ENCODE assay signal across 30 cellular contexts in the genomic region with DNA sequence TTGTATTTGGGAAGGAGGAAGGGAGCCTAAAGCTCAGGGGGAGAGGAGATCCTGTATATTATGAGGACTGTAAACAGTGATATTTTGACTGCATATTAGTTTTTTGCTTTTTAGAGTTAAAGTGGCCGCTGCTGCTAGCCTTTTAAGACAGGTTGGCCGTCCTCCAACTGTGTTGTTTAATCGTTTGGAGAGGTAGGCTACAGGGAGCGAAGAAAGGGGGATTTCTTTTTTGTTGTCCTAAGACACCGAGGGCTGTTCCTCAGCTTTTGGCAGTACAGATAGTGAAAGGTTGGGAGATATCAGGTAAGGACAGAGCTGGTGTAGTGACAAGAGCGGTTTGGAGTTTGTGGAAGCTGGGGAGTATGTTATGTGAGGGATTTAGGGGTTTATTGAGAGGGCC. TPM values are rescaled to one million over a fixed set of nuclear protein-coding genes. Genes with fewer than 3 reads are reported as not detected.
DNase-seq lines count a peak whose midpoint lies in the region; ATAC-seq and TF ChIP-seq lines count a peak whose summit lies in the region.
"Had no signal": no experiment of that assay in that cellular context is flagged by ENCODE, and none has a peak within 500 bp of the region (broad histone marks: within the 10 kb centered on the region; RNA-seq: fewer than 3 reads in every experiment).

No MANE protein-coding gene starts in this region.

- DNase-seq in activated CD8-positive, alpha-beta T cell treated with anti-CD3 and anti-CD28 coated beads, Interleukin-2, amount 10 ng/mL, durations not matched to agents 7 days and 5 days, result peak; percentile 8
- DNase-seq in activated CD8-positive, alpha-beta T cell treated with anti-CD3 and anti-CD28 coated beads for 36 hours, result no peak
- DNase-seq in astrocyte of the hippocampus (ENCODE audit: low read depth, low spot score), result peak; percentile 41
- no peak for DNase-seq in hepatocyte (ENCODE audit: low spot score)
- no peak for DNase-seq in activated T-cell treated with anti-CD3 and anti-CD28 coated beads for 4 hours
- no peak for DNase-seq in A172 (ENCODE audit: low spot score)
- DNase-seq: AML-193; CD4-positive, alpha-beta T cell; COR-L47; DMS53; EL; GDM1; HCEC 1CT; Kasumi-1; NCI-H1105 treated with DMSO at 0.1 percent for 48 hours; NCI-H146; NCI-H2029; NCI-H2171; NCI-H345; NCI-H510A treated with DMSO at 0.1 percent for 48 hours; NCI-H748 treated with DMSO at 0.1 percent for 48 hours; NK-92 treated with Interleukin-12 subunit alpha and Interleukin-12 subunit beta, amount 100 ng/mL, for 24 hours; PC-3; SJCRH30; T-helper 1 cell had no signal

- no peak overlapping the region for H2AFZ ChIP-seq in hepatocyte

- peaks cover 2% of the 10 kb centered on the region for H3K27me3 Mint-ChIP-seq in activated CD8-positive, alpha-beta T cell treated with anti-CD3 and anti-CD28 coated beads, Interleukin-2, amount 10 ng/mL, durations not matched to agents 7 days and 5 days (ENCODE audit: low read depth)
- H3K27me3 Mint-ChIP-seq in activated CD8-positive, alpha-beta T cell treated with anti-CD3 and anti-CD28 coated beads for 36 hours, result no peaks in the 10 kb centered on the region
- H3K27me3 Mint-ChIP-seq: CD4-positive, alpha-beta T cell had no signal

- intact Hi-C loops in activated CD8-positive, alpha-beta T cell treated with anti-CD3 and anti-CD28 coated beads for 36 hours (cut with micrococcal nuclease), result no loop called here

- no peaks in the 10 kb centered on the region for H3K9me2 ChIP-seq in hepatocyte (replicated peaks; ENCODE audit: insufficient read depth)

- H3K36me3 ChIP-seq in hepatocyte (replicated peaks; ENCODE audit: insufficient read depth, low read depth), result no peaks in the 10 kb centered on the region
- H3K36me3 ChIP-seq: BLaER1 treated with 17β-estradiol and CSF1 and Interleukin-3, amounts not matched to agents 10 nM and 100 nM; SJCRH30 had no signal

- no peak overlapping the region for H3K4me3 ChIP-seq in hepatocyte
- H3K4me3 ChIP-seq: A549; BLaER1 treated with 17β-estradiol and CSF1 and Interleukin-3, amounts not matched to agents 10 nM and 100 nM; GM12878; SJCRH30 had no signal

- no peaks in the 10 kb centered on the region for H3K79me2 ChIP-seq in hepatocyte

- no peaks in the 10 kb centered on the region for H3K4me1 Mint-ChIP-seq in activated CD8-positive, alpha-beta T cell treated with anti-CD3 and anti-CD28 coated beads, Interleukin-2, amount 10 ng/mL, durations not matched to agents 7 days and 5 days (ENCODE audit: low read depth)
- no peaks in the 10 kb centered on the region for H3K4me1 Mint-ChIP-seq in activated CD8-positive, alpha-beta T cell treated with anti-CD3 and anti-CD28 coated beads for 36 hours (ENCODE audit: low read depth)

- CTCF ChIA-PET in activated CD8-positive, alpha-beta T cell treated with anti-CD3 and anti-CD28 coated beads, Interleukin-2, amount 10 ng/mL, durations not matched to agents 7 days and 5 days (lab: Charles Lee), result no interaction called here
- CTCF ChIA-PET in activated CD8-positive, alpha-beta T cell treated with anti-CD3 and anti-CD28 coated beads for 36 hours (lab: Charles Lee), result no interaction called here

- no peaks in the 10 kb centered on the region for H4K20me1 ChIP-seq in hepatocyte (ENCODE audit: insufficient read depth, poor library complexity, severe bottlenecking)
- H4K20me1 ChIP-seq: BLaER1 treated with 17β-estradiol and CSF1 and Interleukin-3, amounts not matched to agents 10 nM and 100 nM had no signal

- no peak overlapping the region for H3K27ac ChIP-seq in hepatocyte
- H3K27ac ChIP-seq: A549; BLaER1 treated with 17β-estradiol and CSF1 and Interleukin-3, amounts not matched to agents 10 nM and 100 nM; SJCRH30 had no signal

- no peak for TF ChIP-seq CTCF in activated CD8-positive, alpha-beta T cell treated with anti-CD3 and anti-CD28 coated beads for 36 hours (IDR thresholded peaks at IDR 0.05)
- no peak for TF ChIP-seq CTCF in hepatocyte (IDR thresholded peaks at IDR 0.05; ENCODE audit: poor library complexity)

- H3K27me3 ChIP-seq in hepatocyte, result peaks cover 3% of the 10 kb centered on the region
- H3K27me3 ChIP-seq: BLaER1 treated with 17β-estradiol and CSF1 and Interleukin-3, amounts not matched to agents 10 nM and 100 nM; SJCRH30 had no signal

- no peaks in the 10 kb centered on the region for H3K4me1 ChIP-seq in hepatocyte (ENCODE audit: insufficient read depth)
- H3K4me1 ChIP-seq: A549; BLaER1 treated with 17β-estradiol and CSF1 and Interleukin-3, amounts not matched to agents 10 nM and 100 nM; SJCRH30 had no signal

- WGBS in hepatocyte (ENCODE audit: low lambda C conversion rate, missing lambda C conversion rate), result 47% methylated on average over 6 of the region's 6 CpGs

- peak overlapping the region; percentile 3 for H3K4me2 ChIP-seq in hepatocyte
- H3K4me2 ChIP-seq: A549; BLaER1 treated with 17β-estradiol and CSF1 and Interleukin-3, amounts not matched to agents 10 nM and 100 nM had no signal

- H3K9me3 ChIP-seq in hepatocyte (ENCODE audit: low read depth), result no peaks in the 10 kb centered on the region
- H3K9me3 ChIP-seq: A549 had no signal

- H3K4me3 Mint-ChIP-seq in activated CD8-positive, alpha-beta T cell treated with anti-CD3 and anti-CD28 coated beads, Interleukin-2, amount 10 ng/mL, durations not matched to agents 7 days and 5 days, result no peak overlapping the region
- H3K4me3 Mint-ChIP-seq in activated CD8-positive, alpha-beta T cell treated with anti-CD3 and anti-CD28 coated beads for 36 hours, result no peak overlapping the region
- H3K4me3 Mint-ChIP-seq: CD4-positive, alpha-beta T cell had no signal

- POLR2A ChIA-PET in activated CD8-positive, alpha-beta T cell treated with anti-CD3 and anti-CD28 coated beads, Interleukin-2, amount 10 ng/mL, durations not matched to agents 7 days and 5 days (lab: Charles Lee), result no interaction called here
- POLR2A ChIA-PET in activated CD8-positive, alpha-beta T cell treated with anti-CD3 and anti-CD28 coated beads for 36 hours (lab: Charles Lee), result no interaction called here

- no peak overlapping the region for H3K27ac Mint-ChIP-seq in activated CD8-positive, alpha-beta T cell treated with anti-CD3 and anti-CD28 coated beads, Interleukin-2, amount 10 ng/mL, durations not matched to agents 7 days and 5 days
- H3K27ac Mint-ChIP-seq in activated CD8-positive, alpha-beta T cell treated with anti-CD3 and anti-CD28 coated beads for 36 hours, result no peak overlapping the region
- H3K27ac Mint-ChIP-seq: CD4-positive, alpha-beta T cell had no signal

- H3K9me3 Mint-ChIP-seq in activated CD8-positive, alpha-beta T cell treated with anti-CD3 and anti-CD28 coated beads, Interleukin-2, amount 10 ng/mL, durations not matched to agents 7 days and 5 days (ENCODE audit: insufficient read depth), result no peaks in the 10 kb centered on the region
- H3K9me3 Mint-ChIP-seq in activated CD8-positive, alpha-beta T cell treated with anti-CD3 and anti-CD28 coated beads for 36 hours, result no peaks in the 10 kb centered on the region
- H3K9me3 Mint-ChIP-seq: CD4-positive, alpha-beta T cell had no signal

- no peak for ATAC-seq in activated CD8-positive, alpha-beta T cell treated with anti-CD3 and anti-CD28 coated beads, Interleukin-2, amount 10 ng/mL, durations not matched to agents 7 days and 5 days
- ATAC-seq in activated CD8-positive, alpha-beta T cell treated with anti-CD3 and anti-CD28 coated beads for 36 hours, result no peak
- ATAC-seq in HG03565 (IDR thresholded peaks at IDR 0.05; ENCODE audit: unreplicated experiment) (no peak), GM21381 (IDR thresholded peaks at IDR 0.05; ENCODE audit: unreplicated experiment) (no peak)
- ATAC-seq: A549, GM12878, PC-3 had no signal

- H3K36me3 Mint-ChIP-seq in activated CD8-positive, alpha-beta T cell treated with anti-CD3 and anti-CD28 coated beads, Interleukin-2, amount 10 ng/mL, durations not matched to agents 7 days and 5 days (ENCODE audit: low read depth), result no peaks in the 10 kb centered on the region
- H3K36me3 Mint-ChIP-seq in activated CD8-positive, alpha-beta T cell treated with anti-CD3 and anti-CD28 coated beads for 36 hours (ENCODE audit: low read depth), result no peaks in the 10 kb centered on the region

RNA-seq across cellular contexts. Expression of a gene that starts 38.2 kb away (rescaled TPM):
- 10 to 100 TPM; 58.5 to 61.2 TPM for total RNA-seq in activated CD8-positive, alpha-beta T cell treated with anti-CD3 and anti-CD28 coated beads, Interleukin-2, amount 10 ng/mL, durations not matched to agents 7 days and 5 days
- total RNA-seq in activated CD8-positive, alpha-beta T cell treated with anti-CD3 and anti-CD28 coated beads for 36 hours, result 10 to 100 TPM; 56.1 to 57.9 TPM
- 176 and 188 TPM in 2 replicates for total RNA-seq in hepatocyte
- polyA plus RNA-seq in hepatocyte, result 212 and 222 TPM in 2 replicates
- 143 and 201 TPM in 2 replicates for total RNA-seq in A172 (2014; rRNA removed; shearing (Covaris generic))

Comparison
In these comparisons a context has a peak if more than half of its experiments do, and no peak if none do; other contexts are left out.
1. DNase-seq: peak in activated CD8-positive, alpha-beta T cell treated with anti-CD3 and anti-CD28 coated beads, Interleukin-2, amount 10 ng/mL, durations not matched to agents 7 days and 5 days (single experiment) and astrocyte of the hippocampus (single experiment); none in activated CD8-positive, alpha-beta T cell treated with anti-CD3 and anti-CD28 coated beads for 36 hours (single experiment), hepatocyte (single experiment), activated T-cell treated with anti-CD3 and anti-CD28 coated beads for 4 hours (single experiment) and A172 (single experiment).